Comparison of ENCODE assay signal across 39 cellular contexts in genomic region chr6:93388070-93388469, GRCh38. TPM values are rescaled to one million over a fixed set of nuclear protein-coding genes. Genes with fewer than 3 reads are reported as not detected.
"Had no signal": no experiment of that assay in that cellular context is flagged by ENCODE, and none has a peak within 500 bp of the region (broad histone marks: within the 10 kb centered on the region; RNA-seq: fewer than 3 reads in every experiment).

No MANE protein-coding gene starts in this region.

- H3K4me3 ChIP-seq: adrenal gland, ascending aorta, body of pancreas, breast epithelium, cardiac muscle cell had no signal

- H3K36me3 Mint-ChIP-seq: activated naive CD4-positive, alpha-beta T cell treated with anti-CD3 and anti-CD28 coated beads, Interleukin-2, amount 10 ng/mL, durations not matched to agents 7 days and 5 days; activated naive CD4-positive, alpha-beta T cell treated with anti-CD3 and anti-CD28 coated beads, Interleukin-2, amount 50 U/mL, for 24 hours; activated naive CD4-positive, alpha-beta T cell treated with anti-CD3 and anti-CD28 coated beads, Interleukin-2, amount 50 U/mL, for 72 hours; activated naive CD8-positive, alpha-beta T cell; activated naive CD8-positive, alpha-beta T cell treated with anti-CD3 and anti-CD28 coated beads for 36 hours; activated naive CD8-positive, alpha-beta T cell treated with anti-CD3 and anti-CD28 coated beads, Interleukin-2, amount 10 ng/mL, durations not matched to agents 7 days and 5 days had no signal

- H3K9me3 Mint-ChIP-seq: brain had no signal

- H3K9me3 ChIP-seq: adrenal gland, ascending aorta, body of pancreas, breast epithelium had no signal

- H3K36me3 ChIP-seq: adrenal gland, ascending aorta, brain microvascular endothelial cell, breast epithelium had no signal

- H3K4me1 ChIP-seq: adrenal gland, ascending aorta, body of pancreas, breast epithelium had no signal

- H3K4me3 Mint-ChIP-seq: activated naive CD4-positive, alpha-beta T cell treated with anti-CD3 and anti-CD28 coated beads for 36 hours; activated naive CD4-positive, alpha-beta T cell treated with anti-CD3 and anti-CD28 coated beads, Interleukin-2, amount 10 ng/mL, durations not matched to agents 7 days and 5 days; activated naive CD4-positive, alpha-beta T cell treated with anti-CD3 and anti-CD28 coated beads, Interleukin-2, amount 50 U/mL, for 24 hours; activated naive CD8-positive, alpha-beta T cell; activated naive CD8-positive, alpha-beta T cell treated with anti-CD3 and anti-CD28 coated beads for 36 hours; activated naive CD8-positive, alpha-beta T cell treated with anti-CD3 and anti-CD28 coated beads, Interleukin-2, amount 10 ng/mL, durations not matched to agents 7 days and 5 days; activated naive CD8-positive, alpha-beta T cell treated with anti-CD3 and anti-CD28 coated beads, Interleukin-2, amount 50 U/mL, for 24 hours; activated T-cell treated with anti-CD3 and anti-CD28 coated beads, Interleukin-2, amount 50 U/mL, for 24 hours; activated T-cell treated with anti-CD3 and anti-CD28 coated beads, Interleukin-2, amount 50 U/mL, for 4 hours; activated T-cell treated with anti-CD3 and anti-CD28 coated beads, Interleukin-2, amount 50 U/mL, for 72 hours; activated T-helper 1 cell treated with anti-CD3 and anti-CD28 coated beads, Interleukin-12 subunit alpha, Interleukin-12 subunit beta, Interleukin-2, Interleukin-4 antibody, amounts not matched to agents 30 ng/mL and 10 ng/mL and 1 ng/mL, durations not matched to agents 14 hours and 24 hours and 36 hours; activated T-helper 17 cell treated with anti-CD3 and anti-CD28 coated beads, Interleukin-2, amount 50 U/mL, for 72 hours; central memory CD8-positive, alpha-beta T cell had no signal

- H3K27me3 Mint-ChIP-seq: activated naive CD4-positive, alpha-beta T cell treated with anti-CD3 and anti-CD28 coated beads, Interleukin-2, amount 10 ng/mL, durations not matched to agents 7 days and 5 days; activated naive CD4-positive, alpha-beta T cell treated with anti-CD3 and anti-CD28 coated beads, Interleukin-2, amount 50 U/mL, for 24 hours; activated naive CD8-positive, alpha-beta T cell; activated naive CD8-positive, alpha-beta T cell treated with anti-CD3 and anti-CD28 coated beads for 36 hours; activated naive CD8-positive, alpha-beta T cell treated with anti-CD3 and anti-CD28 coated beads, Interleukin-2, amount 10 ng/mL, durations not matched to agents 7 days and 5 days; activated naive CD8-positive, alpha-beta T cell treated with anti-CD3 and anti-CD28 coated beads, Interleukin-2, amount 50 U/mL, for 24 hours; activated T-cell treated with anti-CD3 and anti-CD28 coated beads, Interleukin-2, amount 50 U/mL, for 24 hours; activated T-helper 17 cell treated with anti-CD3 and anti-CD28 coated beads, Interleukin-2, amount 50 U/mL, for 72 hours; brain; central memory CD8-positive, alpha-beta T cell had no signal

- H3K27ac Mint-ChIP-seq: activated naive CD4-positive, alpha-beta T cell treated with anti-CD3 and anti-CD28 coated beads for 36 hours; activated naive CD4-positive, alpha-beta T cell treated with anti-CD3 and anti-CD28 coated beads, Interleukin-2, amount 10 ng/mL, durations not matched to agents 7 days and 5 days; activated naive CD4-positive, alpha-beta T cell treated with anti-CD3 and anti-CD28 coated beads, Interleukin-2, amount 50 U/mL, for 24 hours; activated naive CD4-positive, alpha-beta T cell treated with anti-CD3 and anti-CD28 coated beads, Interleukin-2, amount 50 U/mL, for 72 hours; activated naive CD8-positive, alpha-beta T cell; activated naive CD8-positive, alpha-beta T cell treated with anti-CD3 and anti-CD28 coated beads for 36 hours; activated naive CD8-positive, alpha-beta T cell treated with anti-CD3 and anti-CD28 coated beads, Interleukin-2, amount 10 ng/mL, durations not matched to agents 7 days and 5 days; activated naive CD8-positive, alpha-beta T cell treated with anti-CD3 and anti-CD28 coated beads, Interleukin-2, amount 50 U/mL, for 24 hours; activated T-cell treated with anti-CD3 and anti-CD28 coated beads, Interleukin-2, amount 50 U/mL, for 24 hours; activated T-cell treated with anti-CD3 and anti-CD28 coated beads, Interleukin-2, amount 50 U/mL, for 72 hours; activated T-helper 1 cell treated with anti-CD3 and anti-CD28 coated beads, Interleukin-12 subunit alpha, Interleukin-12 subunit beta, Interleukin-2, Interleukin-4 antibody, amounts not matched to agents 30 ng/mL and 10 ng/mL and 1 ng/mL, durations not matched to agents 14 hours and 24 hours and 36 hours; activated T-helper 17 cell treated with anti-CD3 and anti-CD28 coated beads, Interleukin-2, amount 50 U/mL, for 72 hours; activated T-helper 2 cell treated with anti-CD3 and anti-CD28 coated beads, Interferon-gamma antibody, Interleukin-2, Interleukin-4, amounts not matched to agents 10 μg/mL and 5 μg/mL and 100 μg/mL, durations not matched to agents 14 hours and 24 hours and 36 hours; brain had no signal

- H3K4me1 Mint-ChIP-seq: activated naive CD4-positive, alpha-beta T cell treated with anti-CD3 and anti-CD28 coated beads, Interleukin-2, amount 10 ng/mL, durations not matched to agents 7 days and 5 days; activated naive CD4-positive, alpha-beta T cell treated with anti-CD3 and anti-CD28 coated beads, Interleukin-2, amount 50 U/mL, for 24 hours; activated naive CD8-positive, alpha-beta T cell treated with anti-CD3 and anti-CD28 coated beads for 36 hours; activated naive CD8-positive, alpha-beta T cell treated with anti-CD3 and anti-CD28 coated beads, Interleukin-2, amount 10 ng/mL, durations not matched to agents 7 days and 5 days; activated naive CD8-positive, alpha-beta T cell treated with anti-CD3 and anti-CD28 coated beads, Interleukin-2, amount 50 U/mL, for 24 hours; activated T-helper 17 cell treated with anti-CD3 and anti-CD28 coated beads, Interleukin-2, amount 50 U/mL, for 72 hours; central memory CD8-positive, alpha-beta T cell had no signal

- H3K27ac ChIP-seq: adrenal gland, ascending aorta, body of pancreas, brain microvascular endothelial cell, breast epithelium, cardiac muscle cell had no signal

- DNase-seq: activated effector memory CD4-positive, alpha-beta T cell treated with anti-CD3 and anti-CD28 coated beads, Interleukin-2, amount 50 U/mL, for 16 hours; activated effector memory CD4-positive, alpha-beta T cell treated with Interleukin-2 at 50 U/mL for 16 hours; activated gamma-delta T cell; activated gamma-delta T cell treated with Interleukin-2 at 50 U/mL for 16 hours; activated naive CD4-positive, alpha-beta T cell; activated naive CD4-positive, alpha-beta T cell treated with anti-CD3 and anti-CD28 coated beads for 36 hours; activated naive CD4-positive, alpha-beta T cell treated with anti-CD3 and anti-CD28 coated beads, Interleukin-2, amount 10 ng/mL, durations not matched to agents 7 days and 5 days; activated naive CD4-positive, alpha-beta T cell treated with anti-CD3 and anti-CD28 coated beads, Interleukin-2, amount 50 U/mL, for 16 hours; activated naive CD4-positive, alpha-beta T cell treated with Interleukin-2 at 50 U/mL for 16 hours; activated naive CD8-positive, alpha-beta T cell treated with anti-CD3 and anti-CD28 coated beads for 36 hours; activated naive CD8-positive, alpha-beta T cell treated with anti-CD3 and anti-CD28 coated beads, Interleukin-2, amount 10 ng/mL, durations not matched to agents 7 days and 5 days; activated naive CD8-positive, alpha-beta T cell treated with anti-CD3 and anti-CD28 coated beads, Interleukin-2, amount 50 U/mL, for 24 hours; activated T-cell treated with anti-CD3 and anti-CD28 coated beads, Interleukin-2, amount 50 U/mL, for 1 hour; activated T-cell treated with anti-CD3 and anti-CD28 coated beads, Interleukin-2, amount 50 U/mL, for 24 hours; activated T-cell treated with anti-CD3 and anti-CD28 coated beads, Interleukin-2, amount 50 U/mL, for 4 hours; activated T-cell treated with anti-CD3 and anti-CD28 coated beads, Interleukin-2, amount 50 U/mL, for 48 hours; activated T-cell treated with anti-CD3 and anti-CD28 coated beads, Interleukin-2, amount 50 U/mL, for 72 hours; adrenal gland; amniotic stem cell; amygdala; anterior cingulate cortex; aorta; body of pancreas; brain microvascular endothelial cell; caudate nucleus; central memory CD4-positive, alpha-beta T cell; cerebellar nuclear complex had no signal

RNA-seq across cellular contexts. Expression of gene EPHA7, which starts 31.3 kb away (rescaled TPM):
- total RNA-seq: activated naive CD4-positive, alpha-beta T cell treated with anti-CD3 and anti-CD28 coated beads for 36 hours; activated naive CD4-positive, alpha-beta T cell treated with anti-CD3 and anti-CD28 coated beads, Interleukin-2, amount 50 U/mL, for 72 hours; activated naive CD8-positive, alpha-beta T cell treated with anti-CD3 and anti-CD28 coated beads for 36 hours; activated naive CD8-positive, alpha-beta T cell treated with anti-CD3 and anti-CD28 coated beads, Interleukin-2, amount 10 ng/mL, durations not matched to agents 7 days and 5 days; activated T-cell treated with anti-CD3 and anti-CD28 coated beads, Interleukin-2, amount 50 U/mL, for 4 hours; activated T-cell treated with anti-CD3 and anti-CD28 coated beads, Interleukin-2, amount 50 U/mL, for 72 hours; activated T-helper 1 cell treated with anti-CD3 and anti-CD28 coated beads, Interleukin-12 subunit alpha, Interleukin-12 subunit beta, Interleukin-2, Interleukin-4 antibody, amounts not matched to agents 30 ng/mL and 10 ng/mL and 1 ng/mL, durations not matched to agents 14 hours and 24 hours and 36 hours; activated T-helper 17 cell treated with anti-CD3 and anti-CD28 coated beads, Interleukin-2, amount 50 U/mL, for 72 hours; activated T-helper 2 cell treated with anti-CD3 and anti-CD28 coated beads, Interferon-gamma antibody, Interleukin-2, Interleukin-4, amounts not matched to agents 10 μg/mL and 5 μg/mL and 100 μg/mL, durations not matched to agents 14 hours and 24 hours and 36 hours; bronchial epithelial cell had no signal
